In the genomic region with DNA sequence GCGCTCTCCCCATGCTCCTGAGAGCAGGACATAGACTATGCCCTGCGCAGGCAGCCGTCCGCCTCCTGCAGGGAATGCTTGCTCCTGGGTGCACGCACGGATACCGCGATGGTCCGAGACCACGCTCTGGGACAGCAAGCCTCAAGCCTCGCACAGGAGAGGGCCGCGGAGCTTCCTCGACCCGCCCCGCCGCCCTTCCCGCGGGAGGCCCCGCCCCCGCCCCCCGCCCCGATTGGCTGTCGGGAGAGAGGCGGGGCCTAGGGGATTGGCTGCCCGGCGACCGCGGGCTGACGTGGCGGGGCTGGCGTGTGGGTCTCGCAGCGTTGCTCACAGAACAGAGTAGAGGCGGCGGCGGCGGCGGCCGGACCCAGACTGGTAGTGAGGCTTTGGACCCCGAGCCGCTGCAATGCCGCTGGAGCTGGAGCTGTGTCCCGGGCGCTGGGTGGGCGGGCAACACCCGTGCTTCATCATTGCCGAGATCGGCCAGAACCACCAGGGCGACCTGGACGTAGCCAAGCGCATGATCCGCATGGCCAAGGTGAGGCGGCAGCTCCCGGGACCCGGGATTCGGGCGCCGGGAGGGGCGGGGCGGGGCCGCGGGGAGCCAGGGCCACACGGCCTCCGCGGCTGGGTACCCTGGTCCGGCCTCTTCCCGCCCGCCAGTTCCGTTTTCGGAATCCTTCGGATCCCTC, we compare ENCODE assay signal across 8 cellular contexts. TPM values are rescaled to one million over a fixed set of nuclear protein-coding genes. Genes with fewer than 3 reads are reported as not detected.
DNase-seq lines count a peak whose midpoint lies in the region; ATAC-seq and TF ChIP-seq lines count a peak whose summit lies in the region.

A gene with protein sequence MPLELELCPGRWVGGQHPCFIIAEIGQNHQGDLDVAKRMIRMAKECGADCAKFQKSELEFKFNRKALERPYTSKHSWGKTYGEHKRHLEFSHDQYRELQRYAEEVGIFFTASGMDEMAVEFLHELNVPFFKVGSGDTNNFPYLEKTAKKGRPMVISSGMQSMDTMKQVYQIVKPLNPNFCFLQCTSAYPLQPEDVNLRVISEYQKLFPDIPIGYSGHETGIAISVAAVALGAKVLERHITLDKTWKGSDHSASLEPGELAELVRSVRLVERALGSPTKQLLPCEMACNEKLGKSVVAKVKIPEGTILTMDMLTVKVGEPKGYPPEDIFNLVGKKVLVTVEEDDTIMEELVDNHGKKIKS (plus strand): TSS at position 330 of the 692 bp plus-strand sequence. CDS start 77 bp downstream, at position 407.

- POLR2A ChIA-PET in BJ (lab: Charles Lee) = interaction anchor here (0.6 to 1.0 kb wide), 6 partner anchors 59 to 1418 kb away, joined by 3 to 28 read pairs (median 4); no protein-coding TSS in a partner anchor

- DNase-seq in BJ (ENCODE audit: low read depth) (peak; percentile 66), GM19240 (ENCODE audit: insufficient read length, low spot score) (peak; percentile 87), NCI-H526 (lab: John Stamatoyannopoulos, UW) (peak; percentile 81 to 88), kidney tubule cell (ENCODE audit: low spot score) (peak; percentile 97)
- peak; percentile 96 for DNase-seq in activated CD4-positive, alpha-beta T cell treated with anti-CD3 and anti-CD28 coated beads for 48 hours
- peak; percentile 79 to 81 for DNase-seq in stimulated activated CD4-positive, alpha-beta T cell treated with anti-CD3 and anti-CD28 coated beads, Interleukin-1b, Interleukin-23, amount 100 ng/mL, for 1 hour (ENCODE audit: low read depth in 2 of 2)

- H3K4me3 ChIP-seq in BJ (ENCODE audit: low read depth, low read length) = peak within 1 kb of the TSS; percentile 70

- peak; percentile 35; the same call in 1 of the 2 replicates for TF ChIP-seq CTCF in BJ (IDR thresholded peaks at IDR 0.05; ENCODE audit: insufficient read depth, low read depth, low read length)

- no peaks in the 10 kb centered on the region for H3K27me3 ChIP-seq in BJ (ENCODE audit: control insufficient read depth, insufficient read depth, low read length)

- peak; percentile 93 for ATAC-seq in HG03457 (IDR thresholded peaks at IDR 0.05; ENCODE audit: unreplicated experiment)

- H3K27ac ChIP-seq in cingulate gyrus (ENCODE audit: low read depth, low read length) = peak within 1 kb of the TSS; percentile 88

- peaks cover 2% of the 10 kb centered on the region; the same call in 1 of the 2 replicates for H3K36me3 ChIP-seq in BJ (ENCODE audit: control insufficient read depth, insufficient read depth, low read length)

- CTCF ChIA-PET in BJ (lab: Yijun Ruan, JAX) = interaction anchor here (0.6 to 2.0 kb wide), 6 partner anchors 15 to 208 kb away, joined by 3 to 9 read pairs (median 4); no protein-coding TSS in a partner anchor

RNA-seq across cellular contexts. Expression of the gene that starts here (rescaled TPM):
- polyA plus RNA-seq in BJ (2011; rRNA removed) = 142 TPM in 2 replicates
- polyA minus RNA-seq in BJ (2011; rRNA and poly(A)+ RNA removed) = 59.2 and 71.1 TPM in 2 replicates

Comparison
In these comparisons a context has a peak if more than half of its experiments do, and no peak if none do; other contexts are left out.
1. Peak in every context shown above with its lines: DNase-seq, ATAC-seq, H3K4me3 ChIP-seq and H3K27ac ChIP-seq.